In genomic region chr7:113625494-113626102, GRCh38 we compare ENCODE assay signal across 8 cellular contexts.
"Had no signal": no experiment of that assay in that cellular context is flagged by ENCODE, and none has a peak within 500 bp of the region (broad histone marks: within the 10 kb centered on the region; RNA-seq: fewer than 3 reads in every experiment).

No MANE protein-coding gene starts in this region.

- FAIRE-seq: HTR-8/SVneo had no signal

- H3K27me3 Mint-ChIP-seq: IgD-negative memory B cell had no signal

- H3K4me3 Mint-ChIP-seq: IgD-negative memory B cell had no signal

- H3K4me2 ChIP-seq: KMS-11 had no signal

- H3K36me3 Mint-ChIP-seq: IgD-negative memory B cell had no signal

- H3K27ac Mint-ChIP-seq: IgD-negative memory B cell had no signal

- H3K27ac ChIP-seq: HL-60, KMS-11 had no signal

- H3K4me1 Mint-ChIP-seq: IgD-negative memory B cell had no signal

- H3K9ac ChIP-seq: KMS-11 had no signal

- DNase-seq: IMR-90, Karpas-422, KBM-7, KG1 had no signal
